8 cellular contexts compared by ENCODE assay signal in the genomic region with DNA sequence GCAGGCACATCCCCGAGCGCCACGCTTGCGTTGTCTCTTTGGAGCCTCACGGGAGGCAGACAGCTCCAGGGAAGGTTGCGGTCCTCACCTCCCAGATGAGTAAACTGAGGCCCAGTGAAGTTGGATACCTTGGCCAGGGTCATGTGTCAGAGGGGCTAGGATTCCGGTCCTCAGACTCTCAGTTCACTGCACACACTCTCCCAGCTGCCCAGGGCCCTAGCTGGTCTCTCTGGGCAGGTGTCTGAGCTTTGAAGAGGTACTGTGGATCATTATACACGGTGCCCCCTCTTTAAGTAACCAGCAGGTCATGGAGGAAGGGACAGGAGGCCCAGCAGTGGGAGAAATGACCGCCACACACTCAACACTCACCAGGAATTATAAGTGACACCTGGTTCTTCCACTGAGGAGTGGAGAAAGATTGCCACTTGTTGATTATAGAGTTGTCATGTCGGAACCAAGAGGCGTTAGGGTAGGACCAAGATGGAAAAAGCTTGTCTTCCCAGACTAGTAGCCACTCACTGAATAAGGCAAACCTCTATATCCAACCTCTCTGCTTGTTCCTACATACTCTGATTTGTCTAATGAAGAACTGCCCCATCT. TPM values are rescaled to one million over a fixed set of nuclear protein-coding genes. Genes with fewer than 3 reads are reported as not detected.
DNase-seq lines count a peak whose midpoint lies in the region; ATAC-seq and TF ChIP-seq lines count a peak whose summit lies in the region.

No MANE protein-coding gene starts in this region.

- H3K4me1 ChIP-seq in DOHH2 (ENCODE audit: control insufficient read depth, low read length) = peaks cover 17% of the 10 kb centered on the region

- no peaks in the 10 kb centered on the region for H3K36me3 Mint-ChIP-seq in IgD-negative memory B cell
- H3K36me3 Mint-ChIP-seq in chondrocyte (ENCODE audit: low read depth) = peaks cover 18% of the 10 kb centered on the region
- peaks cover 6 to 9% of the 10 kb centered on the region in 2 donors for H3K36me3 Mint-ChIP-seq in naive B cell

- H3K4me2 ChIP-seq in DOHH2 (ENCODE audit: low read length) = peak overlapping the region; percentile 89

- H3F3A ChIP-seq in DOHH2 (ENCODE audit: control insufficient read depth, insufficient read depth) = no peaks in the 10 kb centered on the region

- DNase-seq in chondrocyte (ENCODE audit: low spot score) (no peak), naive B cell (no peak), NCI-H524 treated with DMSO at 0.1 percent for 48 hours (lab: John Stamatoyannopoulos, UW) (no peak), NCI-H2196 treated with DMSO at 0.1 percent for 48 hours (lab: John Stamatoyannopoulos, UW; ENCODE audit: unreplicated experiment) (no peak)
- DNase-seq in activated CD4-positive, alpha-beta T cell treated with anti-CD3 and anti-CD28 coated beads for 48 hours = no peak

- no peaks in the 10 kb centered on the region for H3K27me3 ChIP-seq in DOHH2 (ENCODE audit: control insufficient read depth, low read length)

- peak overlapping the region; percentile 79 to 86 (median 85) for H3K27ac Mint-ChIP-seq in IgD-negative memory B cell
- peak overlapping the region; percentile 82 for H3K27ac Mint-ChIP-seq in chondrocyte (ENCODE audit: unreplicated experiment)
- peak overlapping the region; percentile 53 to 95 (median 86) for H3K27ac Mint-ChIP-seq in naive B cell

- no peaks in the 10 kb centered on the region for H3K9me3 ChIP-seq in DOHH2 (ENCODE audit: control insufficient read depth, insufficient read depth, low read length)

- peaks cover 37% of the 10 kb centered on the region for H3K79me2 ChIP-seq in DOHH2 (ENCODE audit: control insufficient read depth, low read length)

- H3K27ac ChIP-seq in DOHH2 (ENCODE audit: low read depth, low read length) = no peak overlapping the region

- H3K27me3 Mint-ChIP-seq in IgD-negative memory B cell (no peaks in the 10 kb centered on the region), chondrocyte (ENCODE audit: low read depth) (no peaks in the 10 kb centered on the region), naive B cell (no peaks in the 10 kb centered on the region)

- peak in 1 of 2 donors; percentile 13 for ATAC-seq in naive B cell (ENCODE audit: low read depth in 2 of 2)
- no peak for ATAC-seq in GM18511 (IDR thresholded peaks at IDR 0.05; ENCODE audit: unreplicated experiment)

- TF ChIP-seq CTCF in DOHH2 (IDR thresholded peaks at IDR 0.05; ENCODE audit: low read depth, low read length, poor library complexity, severe bottlenecking) (no peak), chondrocyte (IDR thresholded peaks at IDR 0.05) (peak; percentile 0)

- H3K4me1 Mint-ChIP-seq in IgD-negative memory B cell (peaks cover 16 to 21% (median 17%) of the 10 kb centered on the region in 3 donors), chondrocyte (ENCODE audit: low read depth) (peaks cover 41% of the 10 kb centered on the region), naive B cell (peaks cover 20 to 54% (median 45%) of the 10 kb centered on the region in 3 donors)

- no peaks in the 10 kb centered on the region for H3K9me3 Mint-ChIP-seq in IgD-negative memory B cell
- no peaks in the 10 kb centered on the region for H3K9me3 Mint-ChIP-seq in chondrocyte (ENCODE audit: low read depth)
- H3K9me3 Mint-ChIP-seq in naive B cell = no peaks in the 10 kb centered on the region

- peak overlapping the region; percentile 93 to 98 (median 96) for H3K4me3 Mint-ChIP-seq in IgD-negative memory B cell
- H3K4me3 Mint-ChIP-seq in chondrocyte (ENCODE audit: unreplicated experiment) = peak overlapping the region; percentile 92
- H3K4me3 Mint-ChIP-seq in naive B cell = peak overlapping the region; percentile 92 to 96 (median 94)

- peak overlapping the region; percentile 84 for H3K4me3 ChIP-seq in DOHH2 (ENCODE audit: low read length)

- no peaks in the 10 kb centered on the region for H3K9me2 ChIP-seq in DOHH2 (replicated peaks; ENCODE audit: control insufficient read depth, low read length)

- peaks cover 41% of the 10 kb centered on the region for H3K36me3 ChIP-seq in DOHH2 (ENCODE audit: control insufficient read depth, low read length)

- H4K20me1 ChIP-seq in DOHH2 (ENCODE audit: control insufficient read depth, insufficient read depth, low read depth, low read length) = 0 out of 2 replicates have a peak, but pooled peaks cover 5% of the 10 kb centered on the region

RNA-seq across cellular contexts. Expression of gene TMEM214, which starts 0.6 kb away (rescaled TPM):
- 34.3 TPM for polyA plus RNA-seq in IgD-negative memory B cell
- 107 to 166 TPM (median 110 TPM) in 3 replicates for total RNA-seq in chondrocyte
- 10 to 100 TPM; 16.6 to 32.9 (median 24.6) TPM for polyA plus RNA-seq in naive B cell (ENCODE audit: low read depth in 6 of 6)

RNA-seq across cellular contexts. Expression of gene AGBL5, which starts 18.1 kb away (rescaled TPM):
- polyA plus RNA-seq in IgD-negative memory B cell = 10.8 TPM
- total RNA-seq in chondrocyte = 14.0 to 31.8 TPM (median 16.3 TPM) in 3 replicates
- 10 to 100 TPM in 3 of 6 donors, 1 to 10 TPM in 3; 7.8 to 11.6 (median 10.1) TPM for polyA plus RNA-seq in naive B cell (ENCODE audit: low read depth in 6 of 6)

RNA-seq across cellular contexts. Expression of gene OST4, which starts 38.1 kb away (rescaled TPM):
- 723 TPM for polyA plus RNA-seq in IgD-negative memory B cell
- 473 to 494 TPM (median 478 TPM) in 3 replicates for total RNA-seq in chondrocyte
- 100 to 1,000 TPM; 594 to 733 (median 606) TPM for polyA plus RNA-seq in naive B cell (ENCODE audit: low read depth in 6 of 6)

RNA-seq across cellular contexts. Expression of gene EMILIN1, which starts 45.1 kb away (rescaled TPM):
- 0.61 TPM for polyA plus RNA-seq in IgD-negative memory B cell
- total RNA-seq in chondrocyte = 180 to 235 TPM (median 182 TPM) in 3 replicates
- 1 to 10 TPM in 2 of 6 donors, under 1 TPM in 4; 0.28 to 1.1 (median 0.77) TPM for polyA plus RNA-seq in naive B cell (ENCODE audit: low read depth in 6 of 6)

RNA-seq across cellular contexts. Expression of gene KHK, which starts 53.2 kb away (rescaled TPM):
- 6.5 TPM for polyA plus RNA-seq in IgD-negative memory B cell
- total RNA-seq in chondrocyte = 1.2 to 1.9 TPM (median 1.3 TPM) in 3 replicates
- 1 to 10 TPM; 3.3 to 8.9 (median 5.6) TPM for polyA plus RNA-seq in naive B cell (ENCODE audit: low read depth in 6 of 6)
